In genomic region chr16:22353188-22353919, GRCh38 we compare ENCODE assay signal across 8 cellular contexts. TPM values are rescaled to one million over a fixed set of nuclear protein-coding genes. Genes with fewer than 3 reads are reported as not detected.
A peak's percentile ranks its signal among the peaks of the same experiment; 100 is the strongest.
DNase-seq lines count a peak whose midpoint lies in the region; ATAC-seq and TF ChIP-seq lines count a peak whose summit lies in the region.

No MANE protein-coding gene starts in this region.

- ATAC-seq in left ventricle myocardium superior (no peak), HG03378 (IDR thresholded peaks at IDR 0.05; ENCODE audit: unreplicated experiment) (no peak), GM19467 (IDR thresholded peaks at IDR 0.05; ENCODE audit: unreplicated experiment) (no peak)

- H3K9ac ChIP-seq in iPS-18a (ENCODE audit: low read length), result peak overlapping the region; percentile 2

- DNase-seq in left ventricle myocardium inferior (no peak), left ventricle myocardium superior (no peak), uterus (no peak), 8988T (no peak)
- DNase-seq in T-helper 2 cell treated with Interferon-gamma antibody and Interleukin-4, amounts not matched to agents 5 μg/mL and 100 μg/mL, for 36 hours (ENCODE audit: low spot score), result peak; percentile 44

- intact Hi-C loops in left ventricle myocardium inferior (cut with micrococcal nuclease), result no loop called here
- intact Hi-C loops in left ventricle myocardium superior (cut with micrococcal nuclease), result no loop called here
- intact Hi-C loops in uterus (cut with DNase I; ENCODE audit: low total_unique reads), result no loop called here

- H3K36me3 ChIP-seq in left ventricle myocardium inferior, result peaks cover 15% of the 10 kb centered on the region
- peaks cover 14% of the 10 kb centered on the region for H3K36me3 ChIP-seq in iPS-18a (ENCODE audit: control insufficient read depth, low read depth, low read length)
- no peaks in the 10 kb centered on the region for H3K36me3 ChIP-seq in uterus

- no peaks in the 10 kb centered on the region for H3K27me3 Mint-ChIP-seq in T-helper 2 cell treated with Interferon-gamma antibody and Interleukin-4, amounts not matched to agents 5 μg/mL and 100 μg/mL, for 36 hours (ENCODE audit: low read depth)

- peak overlapping the region; percentile 17 for H3K4me3 Mint-ChIP-seq in T-helper 2 cell treated with Interferon-gamma antibody and Interleukin-4, amounts not matched to agents 5 μg/mL and 100 μg/mL, for 36 hours

- peaks cover 39% of the 10 kb centered on the region for H3K4me1 Mint-ChIP-seq in T-helper 2 cell treated with Interferon-gamma antibody and Interleukin-4, amounts not matched to agents 5 μg/mL and 100 μg/mL, for 36 hours (ENCODE audit: low read depth)

- no peaks in the 10 kb centered on the region for H3K9me3 ChIP-seq in left ventricle myocardium inferior (replicated peaks)
- H3K9me3 ChIP-seq in iPS-18a (ENCODE audit: control insufficient read depth, low read depth, low read length), result no peaks in the 10 kb centered on the region
- no peaks in the 10 kb centered on the region for H3K9me3 ChIP-seq in uterus

- peaks cover 58% of the 10 kb centered on the region for H3K36me3 Mint-ChIP-seq in T-helper 2 cell treated with Interferon-gamma antibody and Interleukin-4, amounts not matched to agents 5 μg/mL and 100 μg/mL, for 36 hours (ENCODE audit: low read depth)

- no peak for TF ChIP-seq POLR2A in uterus (IDR thresholded peaks at IDR 0.05)

- H3K27ac Mint-ChIP-seq in T-helper 2 cell treated with Interferon-gamma antibody and Interleukin-4, amounts not matched to agents 5 μg/mL and 100 μg/mL, for 36 hours, result peak overlapping the region; percentile 72

- H3K27ac ChIP-seq in left ventricle myocardium inferior (replicated peaks) (peak overlapping the region; percentile 18), iPS-18a (ENCODE audit: low read length) (no peak overlapping the region), uterus (peak overlapping the region; percentile 33 to 39)

- no peaks in the 10 kb centered on the region for H3K9me3 Mint-ChIP-seq in T-helper 2 cell treated with Interferon-gamma antibody and Interleukin-4, amounts not matched to agents 5 μg/mL and 100 μg/mL, for 36 hours

- H3K4me3 ChIP-seq in left ventricle myocardium inferior, result no peak overlapping the region
- no peak overlapping the region for H3K4me3 ChIP-seq in iPS-18a (ENCODE audit: low read length)
- H3K4me3 ChIP-seq in uterus, result no peak overlapping the region

- TF ChIP-seq CTCF in left ventricle myocardium inferior (IDR thresholded peaks at IDR 0.05; ENCODE audit: borderline replicate concordance), result no peak
- TF ChIP-seq CTCF in uterus (IDR thresholded peaks at IDR 0.05), result no peak

- H3K4me1 ChIP-seq in left ventricle myocardium inferior (peaks cover 16% of the 10 kb centered on the region), iPS-18a (ENCODE audit: control insufficient read depth, low read depth, low read length) (peaks cover 15% of the 10 kb centered on the region), uterus (no peaks in the 10 kb centered on the region)

- H3K27me3 ChIP-seq in left ventricle myocardium inferior (ENCODE audit: low read depth) (no peaks in the 10 kb centered on the region), iPS-18a (ENCODE audit: control insufficient read depth, insufficient read depth, low read length) (no peaks in the 10 kb centered on the region), uterus (no peaks in the 10 kb centered on the region)

RNA-seq across cellular contexts. Expression of gene CDR2, which starts 21.1 kb away (rescaled TPM):
- 6.8 TPM for total RNA-seq in left ventricle myocardium inferior
- total RNA-seq in left ventricle myocardium superior, result 5.3 TPM
- total RNA-seq in uterus, result 10 to 100 TPM; 12.1 to 55.7 (median 21.7) TPM

RNA-seq across cellular contexts. Expression of gene POLR3E, which starts 56.1 kb away (rescaled TPM):
- total RNA-seq in left ventricle myocardium inferior (38.4 TPM), left ventricle myocardium superior (41.8 TPM), uterus (100 to 1,000 TPM in 1 of 4 donors, 10 to 100 TPM in 3; 45.1 to 179 (median 64.5) TPM)
